In the genomic region with DNA sequence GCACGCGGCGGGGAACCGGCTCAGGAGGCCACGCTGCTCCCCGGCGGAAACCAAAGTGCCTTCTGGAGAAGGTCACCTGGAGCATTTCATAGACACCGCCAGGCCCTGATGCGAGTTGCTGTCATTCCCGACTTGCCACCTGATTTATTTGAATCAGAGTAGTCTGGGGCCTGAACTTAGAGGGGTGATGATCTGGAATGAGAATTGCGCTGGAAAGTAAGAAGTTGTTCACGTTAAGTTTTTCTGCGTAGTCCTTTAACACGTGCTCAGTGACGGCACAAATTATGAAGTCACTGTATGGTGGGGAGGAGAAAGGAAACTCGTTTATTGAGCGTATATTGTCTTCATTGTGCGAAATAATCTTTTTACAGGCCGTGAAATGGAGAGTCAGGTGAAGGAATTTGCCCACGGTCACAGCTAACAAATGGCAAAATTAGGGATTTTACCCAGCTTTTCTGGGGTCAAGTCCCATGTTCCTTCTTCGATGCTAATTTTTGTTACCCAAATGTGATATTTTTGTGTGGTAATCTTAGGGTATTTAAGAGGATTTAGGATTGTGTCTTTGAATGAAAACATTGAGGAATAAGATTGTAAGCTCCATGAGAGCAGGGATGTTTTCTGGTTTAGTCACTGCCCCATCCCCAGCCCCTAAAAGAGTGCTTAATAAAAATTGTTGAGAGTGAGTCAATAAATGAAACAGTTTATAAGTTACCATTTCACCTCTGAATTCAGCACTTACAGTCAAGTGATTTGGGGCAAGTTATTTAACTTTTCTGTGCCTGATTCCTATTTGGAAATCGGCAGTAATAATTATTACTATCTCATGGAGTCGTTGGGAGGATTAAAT, we compare ENCODE assay signal across 7 cellular contexts. TPM values are rescaled to one million over a fixed set of nuclear protein-coding genes. Genes with fewer than 3 reads are reported as not detected.
DNase-seq lines count a peak whose midpoint lies in the region; ATAC-seq and TF ChIP-seq lines count a peak whose summit lies in the region.

No MANE protein-coding gene starts in this region.

- POLR2A ChIA-PET in naive thymus-derived CD8-positive, alpha-beta T cell (lab: Charles Lee): interaction anchor here (0.5 to 6.7 kb wide), 26 partner anchors 8 to 1189 kb away, joined by 3 to 67 read pairs (median 4); a partner anchor contains a TSS

- peak overlapping the region; percentile 89 to 100 (median 98) for H3K4me3 Mint-ChIP-seq in naive thymus-derived CD8-positive, alpha-beta T cell

- peaks cover 33 to 63% (median 56%) of the 10 kb centered on the region in 4 donors for H3K4me1 Mint-ChIP-seq in naive thymus-derived CD8-positive, alpha-beta T cell

- peaks cover 0 to 1% (median 0%) of the 10 kb centered on the region in 9 donors for H3K9me3 Mint-ChIP-seq in naive thymus-derived CD8-positive, alpha-beta T cell

- H3K27ac Mint-ChIP-seq in naive thymus-derived CD8-positive, alpha-beta T cell: peak overlapping the region; percentile 96 to 100 (median 100)

- DNase-seq in GF-D8 (lab: John Stamatoyannopoulos, UW): peak; percentile 31
- DNase-seq in naive thymus-derived CD8-positive, alpha-beta T cell: peak in 7 of 10 donors; percentile 65 to 86 (median 78)
- DNase-seq in epidermal melanocyte (ENCODE audit: insufficient read length, low spot score): no peak
- no peak for DNase-seq in middle frontal gyrus (ENCODE audit: extremely low spot score, low spot score)

- peak; percentile 1 for ATAC-seq in HG03439 (IDR thresholded peaks at IDR 0.05; ENCODE audit: unreplicated experiment)
- peak; percentile 28 for ATAC-seq in esophagus mucosa
- peak; percentile 41 to 54 for ATAC-seq in naive thymus-derived CD8-positive, alpha-beta T cell

- peaks cover 0 to 2% (median 0%) of the 10 kb centered on the region in 5 donors for H3K27me3 Mint-ChIP-seq in naive thymus-derived CD8-positive, alpha-beta T cell

- no peak for TF ChIP-seq CTCF in VCaP (conservative IDR thresholded peaks at IDR 0.05)

- H3K36me3 Mint-ChIP-seq in naive thymus-derived CD8-positive, alpha-beta T cell: peaks cover 7 to 15% (median 8%) of the 10 kb centered on the region in 3 donors

- peak overlapping the region; percentile 90 for H3K27ac ChIP-seq in VCaP

RNA-seq across cellular contexts. Expression of a gene that starts 46.4 kb away (rescaled TPM):
- total RNA-seq in esophagus mucosa: 93.5 TPM
- 10 to 100 TPM; 17.6 to 19.3 TPM for total RNA-seq in naive thymus-derived CD8-positive, alpha-beta T cell
- polyA plus RNA-seq in naive thymus-derived CD8-positive, alpha-beta T cell: 10 to 100 TPM in 1 of 3 donors, 1 to 10 TPM in 2; 7.7 to 14.0 (median 8.6) TPM

Comparison
In these comparisons a context has a peak if more than half of its experiments do, and no peak if none do; other contexts are left out.
1. DNase-seq: peak in GF-D8 (single experiment) and naive thymus-derived CD8-positive, alpha-beta T cell (7 of 10); none in epidermal melanocyte (single experiment) and middle frontal gyrus (single experiment).
2. Peak in every context shown above with its lines, with median percentiles within 50 percentile points of each other: ATAC-seq.